1 cellular context compared by ENCODE assay signal in the genomic region with DNA sequence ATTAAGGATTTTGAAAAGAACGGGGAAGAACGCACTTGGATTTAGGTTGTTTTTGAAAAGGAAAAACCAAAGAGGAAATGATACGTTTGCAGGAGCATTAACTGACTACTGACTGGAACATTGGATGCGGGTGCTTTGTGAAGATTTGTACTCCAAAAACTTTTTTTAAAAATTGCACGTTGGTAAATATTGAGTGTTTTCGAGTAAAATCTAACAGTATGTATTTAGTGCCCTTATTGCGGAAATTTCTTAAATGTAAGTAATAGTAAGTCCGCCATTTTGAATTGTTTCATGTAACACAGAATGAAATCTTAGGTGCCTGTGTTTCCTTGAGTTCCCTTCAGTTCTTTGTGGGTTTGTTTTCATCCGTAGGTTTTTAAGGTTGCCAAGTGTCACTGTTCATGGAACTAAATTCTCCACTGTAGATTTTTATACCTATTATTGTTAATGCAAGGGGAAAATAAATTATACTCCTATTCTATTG.
TF ChIP-seq lines count a peak whose summit lies in the region.

No MANE protein-coding gene starts in this region.

TF ChIP-seq in WTC11, 78 proteins besides CTCF, POLR2A, EP300 and RAD21 (continued from another document):
- TF ChIP-seq, protein P1, sequence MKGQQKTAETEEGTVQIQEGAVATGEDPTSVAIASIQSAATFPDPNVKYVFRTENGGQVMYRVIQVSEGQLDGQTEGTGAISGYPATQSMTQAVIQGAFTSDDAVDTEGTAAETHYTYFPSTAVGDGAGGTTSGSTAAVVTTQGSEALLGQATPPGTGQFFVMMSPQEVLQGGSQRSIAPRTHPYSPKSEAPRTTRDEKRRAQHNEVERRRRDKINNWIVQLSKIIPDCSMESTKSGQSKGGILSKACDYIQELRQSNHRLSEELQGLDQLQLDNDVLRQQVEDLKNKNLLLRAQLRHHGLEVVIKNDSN (CRISPR knock-in tag; IDR thresholded peaks at IDR 0.05): no peak
- TF ChIP-seq CREB1 (CRISPR knock-in tag; IDR thresholded peaks at IDR 0.05) (no peak), ZBTB21 (CRISPR knock-in tag; IDR thresholded peaks at IDR 0.05; ENCODE audit: borderline replicate concordance) (no peak)
TF ChIP-seq in WTC11: peak in this region for 0.
